In genomic region chr5:172871982-172872381, GRCh38 we compare ENCODE assay signal across 13 cellular contexts. TPM values are rescaled to one million over a fixed set of nuclear protein-coding genes. Genes with fewer than 3 reads are reported as not detected.
DNase-seq lines count a peak whose midpoint lies in the region; FAIRE-seq and TF ChIP-seq lines count a peak whose summit lies in the region.
"Had no signal": no experiment of that assay in that cellular context is flagged by ENCODE, and none has a peak within 500 bp of the region (broad histone marks: within the 10 kb centered on the region; RNA-seq: fewer than 3 reads in every experiment).

No MANE protein-coding gene starts in this region.

- peak overlapping the region; percentile 19 for H3K4me2 ChIP-seq in GM23248 (ENCODE audit: unreplicated experiment)
- H3K4me2 ChIP-seq in keratinocyte (ENCODE audit: control insufficient read depth, extremely low read depth, insufficient read depth, low read depth, low read length), result no peak overlapping the region
- H3K4me2 ChIP-seq in smooth muscle cell, result no peak overlapping the region

- WGBS in GM23248 (ENCODE audit: low coverage in 1 of 2, low lambda C conversion rate in 2 of 2, missing lambda C conversion rate in 2 of 2), 2 experiments, result 30 to 33% methylated on average over 5 of the region's 5 CpGs
- 69% methylated on average over 5 of the region's 5 CpGs for WGBS in smooth muscle cell (ENCODE audit: low lambda C conversion rate)

- no peaks in the 10 kb centered on the region for H3K36me3 ChIP-seq in GM23248 (ENCODE audit: low read depth)
- peaks cover 5% of the 10 kb centered on the region for H3K36me3 ChIP-seq in brain microvascular endothelial cell (replicated peaks)
- no peaks in the 10 kb centered on the region for H3K36me3 ChIP-seq in keratinocyte (ENCODE audit: control insufficient read depth in 2 of 2, extremely low read depth in 1 of 2, insufficient read depth in 2 of 2, low read length in 2 of 2)
- H3K36me3 ChIP-seq in smooth muscle cell (ENCODE audit: low read depth), result no peaks in the 10 kb centered on the region
- H3K36me3 ChIP-seq in H7 (replicated peaks; ENCODE audit: control insufficient read depth, insufficient read depth, low read length), result peaks cover 1% of the 10 kb centered on the region; the same call in 1 of the 2 replicates

- H3K9me3 ChIP-seq in GM23248 (ENCODE audit: low read depth), result no peaks in the 10 kb centered on the region
- no peaks in the 10 kb centered on the region for H3K9me3 ChIP-seq in keratinocyte (ENCODE audit: control insufficient read depth, low read depth, low read length)
- no peaks in the 10 kb centered on the region for H3K9me3 ChIP-seq in smooth muscle cell (replicated peaks; ENCODE audit: low read depth)

- peaks cover 79% of the 10 kb centered on the region for H3K79me2 ChIP-seq in GM23248 (ENCODE audit: insufficient read depth)
- peaks cover 9% of the 10 kb centered on the region for H3K79me2 ChIP-seq in keratinocyte (ENCODE audit: control insufficient read depth, insufficient read depth, low read length)
- peaks cover 32% of the 10 kb centered on the region for H3K79me2 ChIP-seq in smooth muscle cell (ENCODE audit: low read depth)

- H3K27ac ChIP-seq in GM23248 (peak overlapping the region; percentile 99), brain microvascular endothelial cell (peak overlapping the region; percentile 99), keratinocyte (ENCODE audit: control insufficient read depth, insufficient read depth, low read length) (peak overlapping the region; percentile 93), smooth muscle cell (ENCODE audit: low read depth) (peak overlapping the region; percentile 81)

- FAIRE-seq in keratinocyte (lab: Jason Lieb, UNC), result no peak
- FAIRE-seq: K562 had no signal

- H3K4me3 ChIP-seq in GM23248 (no peak overlapping the region), brain microvascular endothelial cell (ENCODE audit: low read depth, low read length) (no peak overlapping the region), keratinocyte (ENCODE audit: control insufficient read depth in 2 of 3, extremely low read depth in 1 of 3, insufficient read depth in 2 of 3, low read depth in 1 of 3, low read length in 3 of 3) (no peak overlapping the region), smooth muscle cell (no peak overlapping the region), H7 (ENCODE audit: insufficient read depth, low read depth, low read length) (no peak overlapping the region)
- H3K4me3 ChIP-seq: K562 had no signal

- H3K9ac ChIP-seq in GM23248, result peak overlapping the region; percentile 84
- H3K9ac ChIP-seq in keratinocyte (ENCODE audit: control insufficient read depth, extremely low read depth, insufficient read depth, low read length), result peak overlapping the region; percentile 75
- peak overlapping the region; percentile 43 for H3K9ac ChIP-seq in smooth muscle cell (ENCODE audit: low read depth)

- H3K27me3 ChIP-seq in GM23248 (replicated peaks; ENCODE audit: insufficient read depth) (no peaks in the 10 kb centered on the region), brain microvascular endothelial cell (replicated peaks) (no peaks in the 10 kb centered on the region), keratinocyte (ENCODE audit: control insufficient read depth, extremely low read depth, insufficient read depth, low read length) (no peaks in the 10 kb centered on the region), smooth muscle cell (ENCODE audit: low read depth) (no peaks in the 10 kb centered on the region), H7 (ENCODE audit: control insufficient read depth, insufficient read depth, low read length) (no peaks in the 10 kb centered on the region)

- H3F3A ChIP-seq in GM23248 (ENCODE audit: insufficient read depth) (peaks cover 51% of the 10 kb centered on the region), smooth muscle cell (ENCODE audit: low read depth) (peaks cover 5% of the 10 kb centered on the region)

- no peaks in the 10 kb centered on the region for H3K9me2 ChIP-seq in GM23248 (ENCODE audit: insufficient read depth)

- peaks cover 70% of the 10 kb centered on the region for H3K4me1 ChIP-seq in GM23248 (ENCODE audit: insufficient read depth)
- peaks cover 53% of the 10 kb centered on the region for H3K4me1 ChIP-seq in keratinocyte (ENCODE audit: control insufficient read depth, extremely low read depth, insufficient read depth, low read length)
- peaks cover 13% of the 10 kb centered on the region for H3K4me1 ChIP-seq in smooth muscle cell (ENCODE audit: low read depth)

- H4K20me1 ChIP-seq in GM23248 (ENCODE audit: insufficient read depth) (no peaks in the 10 kb centered on the region), keratinocyte (ENCODE audit: control insufficient read depth, extremely low read depth, insufficient read depth, low read length) (no peaks in the 10 kb centered on the region), smooth muscle cell (ENCODE audit: low read depth) (peaks cover 12% of the 10 kb centered on the region)

- no peak overlapping the region for H2AFZ ChIP-seq in GM23248
- H2AFZ ChIP-seq in keratinocyte (ENCODE audit: control insufficient read depth, low read length), result no peak overlapping the region
- H2AFZ ChIP-seq in smooth muscle cell (ENCODE audit: low read depth), result no peak overlapping the region

- no peak for TF ChIP-seq CTCF in brain microvascular endothelial cell (IDR thresholded peaks at IDR 0.05; ENCODE audit: low read depth, low read length, missing control alignments)
- TF ChIP-seq CTCF in keratinocyte (optimal IDR thresholded peaks at IDR 0.05 in 1 of 3, IDR thresholded peaks at IDR 0.05 in 1 of 3, conservative IDR thresholded peaks at IDR 0.05 in 1 of 3; ENCODE audit: extremely low read depth in 1 of 3, insufficient read depth in 2 of 3, low read length in 3 of 3), result no peak
- no peak for TF ChIP-seq CTCF in smooth muscle cell (IDR thresholded peaks at IDR 0.05; ENCODE audit: borderline replicate concordance, insufficient read depth, poor library complexity, severe bottlenecking)

- in situ Hi-C loops in GM23248 (cut with MboI) (no loop called here), brain microvascular endothelial cell (cut with HindIII; ENCODE audit: low pct_ligation_motif_present, low sequenced_read_pairs) (no loop called here)

- peak; percentile 72 for DNase-seq in GM23248
- no peak for DNase-seq in brain microvascular endothelial cell
- DNase-seq in keratinocyte (ENCODE audit: low read depth, low spot score), result no peak
- no peak for DNase-seq in smooth muscle cell (lab: John Stamatoyannopoulos, UW; ENCODE audit: unreplicated experiment)
- DNase-seq in stimulated activated CD4-positive, alpha-beta T cell treated with anti-CD3 and anti-CD28 coated beads, Interleukin-12 subunit alpha, Interleukin-12 subunit beta, amount 100 ng/mL, for 4 hours, result no peak
- no peak for DNase-seq in H7
- DNase-seq in NCI-H128 (lab: John Stamatoyannopoulos, UW; ENCODE audit: unreplicated experiment), result no peak
- DNase-seq in T-helper 1 cell, result no peak
- DNase-seq: activated B cell treated with CpG ODN at 0.5 μM for 24 hours; activated gamma-delta T cell treated with Interleukin-2 at 50 U/mL for 16 hours; effector memory CD8-positive, alpha-beta T cell; RPMI8226 had no signal

- dilution Hi-C loops in keratinocyte (cut with MboI; ENCODE audit: extremely low pct_ligation_motif_present, low sequenced_read_pairs), result no loop called here

- no peaks in the 10 kb centered on the region for H3K9me1 ChIP-seq in keratinocyte (ENCODE audit: control insufficient read depth, extremely low read depth, insufficient read depth, low read length)

RNA-seq across cellular contexts. Expression of gene ERGIC1, which starts 37.9 kb away (rescaled TPM):
- 233 and 235 TPM in 2 replicates for total RNA-seq in GM23248 (2014; rRNA removed; shearing (Covaris generic))
- polyA plus RNA-seq in GM23248 (2016; fragmentation: Nextera tagmentation; extraction: Ambion mirVana) (66.4 and 75.8 TPM in 2 replicates), keratinocyte (89.5 to 105 TPM (median 93.4 TPM) in 3 replicates), smooth muscle cell (33.2 and 38.2 TPM in 2 replicates)
- 25.2 TPM for polyA plus RNA-seq in keratinocyte (2011; ENCODE audit: low read depth)
- 92.4 and 115 TPM in 2 replicates for polyA plus RNA-seq in keratinocyte (2011; cell fraction: cytosol; rRNA removed)
- 48.2 and 60.3 TPM in 2 replicates for polyA plus RNA-seq in keratinocyte (2011; cell fraction: nucleus; rRNA removed)
- 51.3 and 98.7 TPM in 2 replicates for polyA plus RNA-seq in keratinocyte (2012; ENCODE audit: low replicate concordance)
- 162 to 220 TPM (median 183 TPM) in 3 replicates for polyA minus RNA-seq in keratinocyte
- polyA minus RNA-seq in keratinocyte (2011; cell fraction: cytosol; rRNA and poly(A)+ RNA removed), result 102 TPM
- 34.2 and 59.5 TPM in 2 replicates for polyA minus RNA-seq in keratinocyte (2011; cell fraction: nucleus; rRNA and poly(A)+ RNA removed)
- 135 and 140 TPM in 2 replicates for total RNA-seq in smooth muscle cell
- total RNA-seq in H7 (2014; rRNA removed; shearing (Covaris generic)), result 97.7 and 102 TPM in 2 replicates
